13 cellular contexts compared by ENCODE assay signal in genomic region chr19:45922281-45922680, GRCh38. TPM values are rescaled to one million over a fixed set of nuclear protein-coding genes. Genes with fewer than 3 reads are reported as not detected.
DNase-seq lines count a peak whose midpoint lies in the region; ATAC-seq and TF ChIP-seq lines count a peak whose summit lies in the region.
"Had no signal": no experiment of that assay in that cellular context is flagged by ENCODE, and none has a peak within 500 bp of the region (broad histone marks: within the 10 kb centered on the region; RNA-seq: fewer than 3 reads in every experiment).

No MANE protein-coding gene starts in this region.

- no peak overlapping the region for H3K27ac Mint-ChIP-seq in natural killer cell
- H3K27ac Mint-ChIP-seq: activated T-cell treated with anti-CD3 and anti-CD28 coated beads, Interleukin-2, amount 50 U/mL, for 24 hours; dendritic cell treated with granulocyte-macrophage colony-stimulating factor and Interleukin-4, amounts not matched to agents 40 ng/mL and 50 ng/mL, for 4 days had no signal

- TF ChIP-seq CTCF in astrocyte of the spinal cord (IDR thresholded peaks at IDR 0.05; ENCODE audit: low read depth, low read length), result peak; percentile 26
- no peak for TF ChIP-seq CTCF in natural killer cell (IDR thresholded peaks at IDR 0.05)

- in situ Hi-C loops in astrocyte of the spinal cord (cut with HindIII; ENCODE audit: low sequenced_read_pairs), result no loop called here

- H3K9me3 Mint-ChIP-seq in natural killer cell, result no peaks in the 10 kb centered on the region
- H3K9me3 Mint-ChIP-seq: activated T-cell treated with anti-CD3 and anti-CD28 coated beads, Interleukin-2, amount 50 U/mL, for 24 hours; dendritic cell treated with granulocyte-macrophage colony-stimulating factor and Interleukin-4, amounts not matched to agents 40 ng/mL and 50 ng/mL, for 4 days had no signal

- peak in 2 of 3 donors; percentile 34 to 65 for ATAC-seq in natural killer cell
- no peak for ATAC-seq in GM21381 (IDR thresholded peaks at IDR 0.05; ENCODE audit: unreplicated experiment)
- ATAC-seq in HG02571 (IDR thresholded peaks at IDR 0.05; ENCODE audit: unreplicated experiment), result no peak

- intact Hi-C loops in natural killer cell (cut with micrococcal nuclease), result no loop called here

- peaks cover 7 to 13% of the 10 kb centered on the region in 2 donors for H3K27me3 Mint-ChIP-seq in natural killer cell (ENCODE audit: low read depth in 2 of 2)

- no peak overlapping the region for H3K4me3 Mint-ChIP-seq in natural killer cell
- H3K4me3 Mint-ChIP-seq: activated T-cell treated with anti-CD3 and anti-CD28 coated beads, Interleukin-2, amount 50 U/mL, for 24 hours; dendritic cell treated with granulocyte-macrophage colony-stimulating factor and Interleukin-4, amounts not matched to agents 40 ng/mL and 50 ng/mL, for 4 days had no signal

- DNase-seq in NCI-H82 (lab: John Stamatoyannopoulos, UW), result peak; percentile 69
- DNase-seq in NCI-H82 treated with DMSO at 0.1 percent for 48 hours (lab: John Stamatoyannopoulos, UW; ENCODE audit: unreplicated experiment), result no peak
- DNase-seq in HT-29 (ENCODE audit: low spot score), result peak; percentile 63
- DNase-seq in astrocyte of the spinal cord (ENCODE audit: low read depth, low spot score), result no peak
- no peak for DNase-seq in natural killer cell
- DNase-seq in NCI-H2107 (lab: John Stamatoyannopoulos, UW), result no peak
- DNase-seq: ACHN; activated T-cell treated with anti-CD3 and anti-CD28 coated beads, Interleukin-2, amount 50 U/mL, for 24 hours; GOT3; NCI-H2171 treated with DMSO at 0.1 percent for 48 hours had no signal

- peaks cover 5 to 11% of the 10 kb centered on the region in 2 donors for H3K4me1 Mint-ChIP-seq in natural killer cell

- H3K36me3 Mint-ChIP-seq in natural killer cell, result no peaks in the 10 kb centered on the region

- H3K4me3 ChIP-seq in astrocyte of the spinal cord (ENCODE audit: low read depth, low read length), result no peak overlapping the region

RNA-seq across cellular contexts. Expression of gene NANOS2, which starts 7.7 kb away (rescaled TPM):
- not detected in 2 replicates for total RNA-seq in HT-29 (2014; rRNA removed; shearing (Covaris generic))
- not detected for total RNA-seq in natural killer cell

RNA-seq across cellular contexts. Expression of gene MYPOP, which starts 19.9 kb away (rescaled TPM):
- total RNA-seq in HT-29 (2014; rRNA removed; shearing (Covaris generic)), result 8.5 and 10.2 TPM in 2 replicates
- total RNA-seq in natural killer cell, result 1 to 10 TPM; 7.0 to 8.4 (median 7.2) TPM

RNA-seq across cellular contexts. Expression of gene IRF2BP1, which starts 36.3 kb away (rescaled TPM):
- total RNA-seq in HT-29 (2014; rRNA removed; shearing (Covaris generic)), result 119 and 125 TPM in 2 replicates
- total RNA-seq in natural killer cell, result 10 to 100 TPM; 16.1 to 20.3 (median 19.6) TPM

RNA-seq across cellular contexts. Expression of gene NOVA2, which starts 51.4 kb away (rescaled TPM):
- not detected in 2 replicates for total RNA-seq in HT-29 (2014; rRNA removed; shearing (Covaris generic))
- total RNA-seq in natural killer cell, result not detected

RNA-seq across cellular contexts. Expression of gene FOXA3, which starts 58.2 kb away (rescaled TPM):
- 6.1 and 10.7 TPM in 2 replicates for total RNA-seq in HT-29 (2014; rRNA removed; shearing (Covaris generic))
- not detected for total RNA-seq in natural killer cell

Comparison
In these comparisons a context has a peak if more than half of its experiments do, and no peak if none do; other contexts are left out.
1. DNase-seq: peak in NCI-H82 (single experiment) and HT-29 (single experiment); none in NCI-H82 treated with DMSO at 0.1 percent for 48 hours (single experiment), astrocyte of the spinal cord (single experiment), natural killer cell (single experiment) and NCI-H2107 (single experiment).
2. ATAC-seq: peak in natural killer cell (2 of 3); none in GM21381 (single experiment) and HG02571 (single experiment).